Comparison of ENCODE assay signal across 17 cellular contexts in genomic region chr4:141331534-141332358, GRCh38.
A peak's percentile ranks its signal among the peaks of the same experiment; 100 is the strongest.
DNase-seq lines count a peak whose midpoint lies in the region; ATAC-seq, FAIRE-seq and TF ChIP-seq lines count a peak whose summit lies in the region.
"Had no signal": no experiment of that assay in that cellular context is flagged by ENCODE, and none has a peak within 500 bp of the region (broad histone marks: within the 10 kb centered on the region; RNA-seq: fewer than 3 reads in every experiment).

No MANE protein-coding gene starts in this region.

- H3K27ac ChIP-seq in endothelial cell of umbilical vein (ENCODE audit: insufficient read depth, low read depth, low read length): no peak overlapping the region
- no peak overlapping the region for H3K27ac ChIP-seq in PC-3 (ENCODE audit: low read length)

- H3K9me2 ChIP-seq in PC-3 (replicated peaks; ENCODE audit: low read length): 0 out of 2 replicates have a peak, but pooled peaks cover 3% of the 10 kb centered on the region

- DNase-seq in Calu3 (no peak), NCI-H748 (lab: John Stamatoyannopoulos, UW; ENCODE audit: unreplicated experiment) (peak; percentile 23), endothelial cell of umbilical vein (ENCODE audit: low read depth, low spot score) (no peak), progenitor cell of endocrine pancreas (ENCODE audit: low spot score, unreplicated experiment) (no peak), H4 (ENCODE audit: low spot score) (no peak), NCI-H2029 treated with DMSO at 0.1 percent for 48 hours (lab: John Stamatoyannopoulos, UW) (no peak), PC-3 (no peak)
- DNase-seq: AML-193; CD8-positive, alpha-beta T cell; GOT3; Kasumi-1; NCI-H1105 treated with DMSO at 0.1 percent for 48 hours; NCI-H2029; NCI-H510A treated with DMSO at 0.1 percent for 48 hours; SIG-M5 had no signal

- no peak for TF ChIP-seq POLR2A in endothelial cell of umbilical vein (IDR thresholded peaks at IDR 0.05; ENCODE audit: low read depth, low read length)

- FAIRE-seq in endothelial cell of umbilical vein (lab: Jason Lieb, UNC): no peak
- FAIRE-seq: HepG2 had no signal

- POLR2A ChIA-PET in endothelial cell of umbilical vein (lab: Charles Lee): no interaction called here
- POLR2A ChIA-PET in PC-3 (lab: Charles Lee; ENCODE audit: unreplicated experiment): no interaction called here

- H3K9me3 ChIP-seq in endothelial cell of umbilical vein (replicated peaks; ENCODE audit: control insufficient read depth, insufficient read depth, low read length) (no peaks in the 10 kb centered on the region), PC-3 (ENCODE audit: low read length) (no peaks in the 10 kb centered on the region)

- peaks cover 16% of the 10 kb centered on the region for H3K4me1 Mint-ChIP-seq in Calu3 (ENCODE audit: low read depth, unreplicated experiment)
- peaks cover 49% of the 10 kb centered on the region for H3K4me1 Mint-ChIP-seq in progenitor cell of endocrine pancreas (ENCODE audit: low read depth)

- no peaks in the 10 kb centered on the region for H3F3A ChIP-seq in PC-3 (ENCODE audit: low read length, unreplicated experiment)

- no peak overlapping the region for H2AFZ ChIP-seq in endothelial cell of umbilical vein (ENCODE audit: low read depth, low read length)
- no peak overlapping the region for H2AFZ ChIP-seq in PC-3 (ENCODE audit: low read length)

- peak overlapping the region; percentile 85 for H3K4me3 Mint-ChIP-seq in Calu3 (ENCODE audit: low read depth, unreplicated experiment)
- H3K4me3 Mint-ChIP-seq in progenitor cell of endocrine pancreas (ENCODE audit: low read depth): peak overlapping the region; percentile 55
- H3K4me3 Mint-ChIP-seq: CD8-positive, alpha-beta T cell had no signal

- H3K9me3 Mint-ChIP-seq in Calu3 (ENCODE audit: low read depth, unreplicated experiment): no peaks in the 10 kb centered on the region
- H3K9me3 Mint-ChIP-seq in progenitor cell of endocrine pancreas (ENCODE audit: low read depth): peaks cover 5% of the 10 kb centered on the region
- H3K9me3 Mint-ChIP-seq: CD8-positive, alpha-beta T cell had no signal

- H3K36me3 ChIP-seq in endothelial cell of umbilical vein (ENCODE audit: control insufficient read depth in 2 of 2, extremely low read depth in 1 of 2, insufficient read depth in 2 of 2, low read length in 2 of 2): no peaks in the 10 kb centered on the region
- no peaks in the 10 kb centered on the region for H3K36me3 ChIP-seq in PC-3 (ENCODE audit: low read depth, low read length)

- H3K36me3 Mint-ChIP-seq in Calu3 (ENCODE audit: insufficient read depth, unreplicated experiment) (peaks cover 63% of the 10 kb centered on the region), progenitor cell of endocrine pancreas (ENCODE audit: insufficient read depth) (peaks cover 3% of the 10 kb centered on the region)
- H3K36me3 Mint-ChIP-seq: CD8-positive, alpha-beta T cell had no signal

- BruUV-seq in Calu3 (replicated peaks; lab: Mats Ljungman, UMichigan) (TSS peak; percentile 67), endothelial cell of umbilical vein (replicated peaks; lab: Mats Ljungman, UMichigan) (TSS peak; percentile 31), PC-3 (replicated peaks; lab: Mats Ljungman, UMichigan) (no TSS peak)

- CTCF ChIA-PET in Calu3 (lab: Charles Lee) (interaction anchor here (1.1 kb wide), 1 partner anchor 18 kb away, joined by 3 read pairs; no protein-coding TSS in a partner anchor), endothelial cell of umbilical vein (lab: Charles Lee) (interaction anchor here (3.5 kb wide), 1 partner anchor 14 kb away, joined by 13 read pairs; no protein-coding TSS in a partner anchor), PC-3 (lab: Charles Lee) (interaction anchor here (0.7 kb wide), 1 partner anchor 1753 kb away, joined by 3 read pairs; no protein-coding TSS in a partner anchor)

- H4K20me1 ChIP-seq in endothelial cell of umbilical vein (replicated peaks; ENCODE audit: control insufficient read depth, extremely low read depth, insufficient read depth, low read length): no peaks in the 10 kb centered on the region
- no peaks in the 10 kb centered on the region for H4K20me1 ChIP-seq in PC-3 (ENCODE audit: low read length)

- H3K9me1 ChIP-seq in endothelial cell of umbilical vein (replicated peaks; ENCODE audit: control insufficient read depth, extremely low read depth, insufficient read depth, low read length): no peaks in the 10 kb centered on the region

- dilution Hi-C loops in endothelial cell of umbilical vein (cut with MboI; ENCODE audit: extremely low pct_ligation_motif_present, low sequenced_read_pairs): no loop called here

- peaks cover 2% of the 10 kb centered on the region for H3K4me1 ChIP-seq in endothelial cell of umbilical vein (ENCODE audit: control insufficient read depth, extremely low read depth, insufficient read depth, low read length)
- H3K4me1 ChIP-seq in PC-3 (ENCODE audit: insufficient read depth, low read length): peaks cover 38% of the 10 kb centered on the region

- H3K27me3 ChIP-seq in endothelial cell of umbilical vein (ENCODE audit: control insufficient read depth in 2 of 2, insufficient read depth in 2 of 2, low read length in 2 of 2): no peaks in the 10 kb centered on the region
- H3K27me3 ChIP-seq in PC-3 (ENCODE audit: low read length): no peaks in the 10 kb centered on the region

- H3K27ac Mint-ChIP-seq in Calu3 (ENCODE audit: unreplicated experiment) (peak overlapping the region; percentile 96), progenitor cell of endocrine pancreas (peak overlapping the region; percentile 64)
- H3K27ac Mint-ChIP-seq: CD8-positive, alpha-beta T cell had no signal

- no peak for ATAC-seq in HG03159 (IDR thresholded peaks at IDR 0.05; ENCODE audit: unreplicated experiment)
- no peak for ATAC-seq in PC-3
- ATAC-seq: CD8-positive, alpha-beta T cell; HepG2 had no signal

- no peak overlapping the region for H3K4me3 ChIP-seq in endothelial cell of umbilical vein (replicated peaks in 1 of 3; ENCODE audit: insufficient read depth in 1 of 3, low read depth in 1 of 3, low read length in 3 of 3)
- H3K4me3 ChIP-seq in PC-3 (ENCODE audit: low read length): no peak overlapping the region

- intact Hi-C loops in Calu3 (cut with micrococcal nuclease; ENCODE audit: unreplicated experiment): loop anchor here (5.0 kb wide), 1 partner anchor 521 kb away; no protein-coding TSS in a partner anchor
- intact Hi-C loops in endothelial cell of umbilical vein (cut with micrococcal nuclease): no loop called here
- intact Hi-C loops in PC-3 (cut with micrococcal nuclease): no loop called here

- no peak for TF ChIP-seq CTCF in Calu3 (IDR thresholded peaks at IDR 0.05; ENCODE audit: unreplicated experiment)
- no peak for TF ChIP-seq CTCF in endothelial cell of umbilical vein (IDR thresholded peaks at IDR 0.05; ENCODE audit: extremely low read depth in 1 of 2, insufficient read depth in 1 of 2, low read depth in 1 of 2, low read length in 2 of 2)
- TF ChIP-seq CTCF in progenitor cell of endocrine pancreas (IDR thresholded peaks at IDR 0.05; ENCODE audit: unreplicated experiment): no peak
- TF ChIP-seq CTCF in PC-3 (conservative IDR thresholded peaks at IDR 0.05; ENCODE audit: low read depth, low read length): no peak

- H3K9ac ChIP-seq in endothelial cell of umbilical vein (replicated peaks; ENCODE audit: extremely low read depth, insufficient read depth, low read length) (no peak overlapping the region), PC-3 (ENCODE audit: low read length) (no peak overlapping the region)

- H3K79me2 ChIP-seq in endothelial cell of umbilical vein (ENCODE audit: control insufficient read depth, insufficient read depth, low read length): no peaks in the 10 kb centered on the region
- H3K79me2 ChIP-seq in PC-3 (ENCODE audit: low read length): no peaks in the 10 kb centered on the region

- no peak overlapping the region for H3K4me2 ChIP-seq in endothelial cell of umbilical vein (ENCODE audit: insufficient read depth, low read length)
- H3K4me2 ChIP-seq in PC-3 (ENCODE audit: low read length): no peak overlapping the region

- H3K27me3 Mint-ChIP-seq in Calu3 (ENCODE audit: unreplicated experiment): no peaks in the 10 kb centered on the region
- H3K27me3 Mint-ChIP-seq in progenitor cell of endocrine pancreas: no peaks in the 10 kb centered on the region

TF ChIP-seq in endothelial cell of umbilical vein, 7 proteins besides CTCF, POLR2A, EP300 and RAD21:
- TF ChIP-seq EZH2 (IDR thresholded peaks at IDR 0.05; ENCODE audit: borderline replicate concordance, low read depth, low read length, severe bottlenecking) (no peak), POLR2AphosphoS5 (IDR thresholded peaks at IDR 0.05; ENCODE audit: insufficient read depth, low read depth, low read length) (no peak), MYC (IDR thresholded peaks at IDR 0.05; ENCODE audit: low read depth, low read length) (no peak), MAX (IDR thresholded peaks at IDR 0.05; ENCODE audit: insufficient read depth, insufficient read length) (no peak), FOS (IDR thresholded peaks at IDR 0.05; ENCODE audit: borderline replicate concordance, insufficient read depth, low read length) (no peak), JUN (IDR thresholded peaks at IDR 0.05; ENCODE audit: borderline replicate concordance, insufficient read depth, insufficient read length, low read depth) (no peak), GATA2 (IDR thresholded peaks at IDR 0.05; ENCODE audit: insufficient read depth, insufficient read length, low read depth, low read length) (no peak)
